Comparison of ENCODE assay signal across 1 cellular context in the genomic region with DNA sequence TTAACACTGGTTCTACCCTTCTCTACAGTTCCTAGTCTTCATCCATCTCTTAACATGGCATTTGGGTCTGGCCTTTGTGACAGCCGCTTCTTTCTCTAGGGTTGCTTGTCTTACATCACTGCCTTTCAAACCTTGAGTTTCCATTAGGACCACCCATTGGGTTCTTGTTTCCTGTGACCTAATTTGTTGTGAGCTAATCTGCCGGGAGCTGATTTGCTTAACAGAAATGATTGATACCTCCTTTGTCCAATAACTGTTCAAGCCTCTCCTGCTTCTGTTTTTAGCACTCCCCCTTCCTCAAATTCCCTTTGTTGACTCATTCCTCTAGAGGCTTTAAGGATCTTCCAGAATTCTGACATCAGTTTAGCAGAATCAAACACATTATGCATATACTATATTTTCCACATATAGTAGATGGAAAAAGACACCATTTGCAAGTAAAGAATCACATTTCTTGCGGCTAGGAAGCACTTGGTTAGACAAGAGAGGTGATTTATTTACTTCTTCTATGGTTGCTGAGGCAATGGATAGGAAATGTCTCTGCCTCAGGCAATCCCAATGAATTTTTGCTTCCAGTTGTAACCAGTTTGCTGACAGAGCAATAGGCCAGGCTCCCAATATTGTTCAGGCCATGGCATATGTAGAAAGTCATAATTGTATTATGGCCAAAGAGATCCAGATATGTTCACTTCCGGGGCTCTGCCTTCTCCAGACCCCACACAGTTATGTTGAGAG.
TF ChIP-seq lines count a peak whose summit lies in the region.

No MANE protein-coding gene starts in this region.

TF ChIP-seq in SK-N-SH treated with all-trans-retinoic acid at 6 μM for 48 hours, 23 proteins besides CTCF, POLR2A, EP300 and RAD21 (continued from another document):
- TF ChIP-seq, protein P1, sequence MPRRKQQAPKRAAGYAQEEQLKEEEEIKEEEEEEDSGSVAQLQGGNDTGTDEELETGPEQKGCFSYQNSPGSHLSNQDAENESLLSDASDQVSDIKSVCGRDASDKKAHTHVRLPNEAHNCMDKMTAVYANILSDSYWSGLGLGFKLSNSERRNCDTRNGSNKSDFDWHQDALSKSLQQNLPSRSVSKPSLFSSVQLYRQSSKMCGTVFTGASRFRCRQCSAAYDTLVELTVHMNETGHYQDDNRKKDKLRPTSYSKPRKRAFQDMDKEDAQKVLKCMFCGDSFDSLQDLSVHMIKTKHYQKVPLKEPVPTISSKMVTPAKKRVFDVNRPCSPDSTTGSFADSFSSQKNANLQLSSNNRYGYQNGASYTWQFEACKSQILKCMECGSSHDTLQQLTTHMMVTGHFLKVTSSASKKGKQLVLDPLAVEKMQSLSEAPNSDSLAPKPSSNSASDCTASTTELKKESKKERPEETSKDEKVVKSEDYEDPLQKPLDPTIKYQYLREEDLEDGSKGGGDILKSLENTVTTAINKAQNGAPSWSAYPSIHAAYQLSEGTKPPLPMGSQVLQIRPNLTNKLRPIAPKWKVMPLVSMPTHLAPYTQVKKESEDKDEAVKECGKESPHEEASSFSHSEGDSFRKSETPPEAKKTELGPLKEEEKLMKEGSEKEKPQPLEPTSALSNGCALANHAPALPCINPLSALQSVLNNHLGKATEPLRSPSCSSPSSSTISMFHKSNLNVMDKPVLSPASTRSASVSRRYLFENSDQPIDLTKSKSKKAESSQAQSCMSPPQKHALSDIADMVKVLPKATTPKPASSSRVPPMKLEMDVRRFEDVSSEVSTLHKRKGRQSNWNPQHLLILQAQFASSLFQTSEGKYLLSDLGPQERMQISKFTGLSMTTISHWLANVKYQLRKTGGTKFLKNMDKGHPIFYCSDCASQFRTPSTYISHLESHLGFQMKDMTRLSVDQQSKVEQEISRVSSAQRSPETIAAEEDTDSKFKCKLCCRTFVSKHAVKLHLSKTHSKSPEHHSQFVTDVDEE (CRISPR knock-in tag; IDR thresholded peaks at IDR 0.05) = no peak
- TF ChIP-seq CSRNP3 (CRISPR knock-in tag; IDR thresholded peaks at IDR 0.05) = no peak
- TF ChIP-seq ZNF565 (CRISPR knock-in tag; conservative IDR thresholded peaks at IDR 0.05; ENCODE audit: low read depth) = no peak
- no peak for TF ChIP-seq PPARA (CRISPR knock-in tag; IDR thresholded peaks at IDR 0.05; ENCODE audit: borderline replicate concordance)
- no peak for TF ChIP-seq CSDC2 (CRISPR knock-in tag; IDR thresholded peaks at IDR 0.05)
- TF ChIP-seq ZNF70 (CRISPR knock-in tag; IDR thresholded peaks at IDR 0.05) = no peak
- TF ChIP-seq ISL1 (CRISPR knock-in tag; IDR thresholded peaks at IDR 0.05) = no peak
- no peak for TF ChIP-seq BACH2 (CRISPR knock-in tag; IDR thresholded peaks at IDR 0.05; ENCODE audit: borderline replicate concordance)
- no peak for TF ChIP-seq TCF4 (CRISPR knock-in tag; IDR thresholded peaks at IDR 0.05; ENCODE audit: borderline replicate concordance)
- no peak for TF ChIP-seq ESRRG (CRISPR knock-in tag; IDR thresholded peaks at IDR 0.05)
- TF ChIP-seq CREB5 (CRISPR knock-in tag; IDR thresholded peaks at IDR 0.05; ENCODE audit: low read depth) = no peak
- no peak for TF ChIP-seq ZC3H10 (CRISPR knock-in tag; IDR thresholded peaks at IDR 0.05)
- TF ChIP-seq ZFP3 (CRISPR knock-in tag; IDR thresholded peaks at IDR 0.05) = no peak
